16 cellular contexts compared by ENCODE assay signal in genomic region chr10:22478555-22479334, GRCh38.
DNase-seq lines count a peak whose midpoint lies in the region; ATAC-seq, FAIRE-seq and TF ChIP-seq lines count a peak whose summit lies in the region.
"Had no signal": no experiment of that assay in that cellular context is flagged by ENCODE, and none has a peak within 500 bp of the region (broad histone marks: within the 10 kb centered on the region; RNA-seq: fewer than 3 reads in every experiment).

No MANE protein-coding gene starts in this region.

- no peaks in the 10 kb centered on the region for H3K36me3 ChIP-seq in mammary epithelial cell (ENCODE audit: insufficient read depth, low read length)
- no peaks in the 10 kb centered on the region for H3K36me3 ChIP-seq in suprapubic skin
- H3K36me3 ChIP-seq in HepG2 (replicated peaks in 1 of 2; ENCODE audit: control insufficient read depth in 1 of 2, insufficient read depth in 2 of 2, low read length in 2 of 2) = no peaks in the 10 kb centered on the region
- H3K36me3 ChIP-seq: BLaER1 treated with 17β-estradiol and CSF1 and Interleukin-3, amounts not matched to agents 10 nM and 100 nM had no signal

- POLR2A ChIA-PET in MCF 10A (lab: Yijun Ruan, JAX) = interaction anchor here (0.6 to 1.2 kb wide), 4 partner anchors 9 to 739 kb away, joined by 3 to 4 read pairs (median 3); no protein-coding TSS in a partner anchor
- POLR2A ChIA-PET in WTC11 (lab: Charles Lee) = no interaction called here
- POLR2A ChIA-PET in HepG2 (lab: Yijun Ruan, JAX) = no interaction called here

- H3K27ac Mint-ChIP-seq in MCF 10A (ENCODE audit: low read depth, unreplicated experiment) (peak overlapping the region; percentile 87), WTC11 (no peak overlapping the region), glutamatergic neuron (ENCODE audit: unreplicated experiment) (peak overlapping the region; percentile 48)

- no peak overlapping the region for H2AFZ ChIP-seq in mammary epithelial cell (ENCODE audit: low read depth, low read length)
- H2AFZ ChIP-seq in HepG2 (ENCODE audit: low read length) = no peak overlapping the region

- peaks cover 26% of the 10 kb centered on the region for H3K4me1 Mint-ChIP-seq in MCF 10A (ENCODE audit: insufficient read depth, unreplicated experiment)
- peaks cover 52% of the 10 kb centered on the region for H3K4me1 Mint-ChIP-seq in WTC11
- peaks cover 29% of the 10 kb centered on the region for H3K4me1 Mint-ChIP-seq in glutamatergic neuron (ENCODE audit: low read depth, unreplicated experiment)

- FAIRE-seq in HepG2 (lab: Jason Lieb, UNC) = no peak
- FAIRE-seq: H54 had no signal

- H3K27me3 Mint-ChIP-seq in MCF 10A (ENCODE audit: insufficient read depth, unreplicated experiment) (no peaks in the 10 kb centered on the region), WTC11 (ENCODE audit: low read depth) (peaks cover 76% of the 10 kb centered on the region), glutamatergic neuron (ENCODE audit: unreplicated experiment) (peaks cover 15% of the 10 kb centered on the region)

- H3K79me2 ChIP-seq in mammary epithelial cell (ENCODE audit: insufficient read depth, low read length) = no peaks in the 10 kb centered on the region
- no peaks in the 10 kb centered on the region for H3K79me2 ChIP-seq in HepG2 (ENCODE audit: insufficient read depth, low read length)

- ATAC-seq in WTC11 (no peak), omental fat pad (ENCODE audit: low FRiP score) (no peak), HepG2 (no peak)
- ATAC-seq: PC-3 had no signal

- TF ChIP-seq EP300 in suprapubic skin (IDR thresholded peaks at IDR 0.05) (no peak), HepG2 (IDR thresholded peaks at IDR 0.05; ENCODE audit: low read depth in 2 of 2, low read length in 2 of 2) (no peak), HepG2 (CRISPR knock-in tag; IDR thresholded peaks at IDR 0.05; ENCODE audit: borderline replicate concordance) (no peak)

- H3K27me3 ChIP-seq in mammary epithelial cell (ENCODE audit: insufficient read depth, low read length) (peaks cover 34% of the 10 kb centered on the region), suprapubic skin (peaks cover 48% of the 10 kb centered on the region), HepG2 (ENCODE audit: control insufficient read depth in 1 of 2, insufficient read depth in 2 of 2, low read length in 2 of 2) (peaks cover 0 to 4% of the 10 kb centered on the region in 2 experiments; a peak in 1 of 5 replicates)

- H3K27ac ChIP-seq in mammary epithelial cell (ENCODE audit: insufficient read depth, low read depth, low read length) (no peak overlapping the region), temporal lobe (ENCODE audit: low read depth, low read length) (peak overlapping the region; percentile 84), suprapubic skin (no peak overlapping the region), HepG2 (ENCODE audit: extremely low read length, insufficient read depth, low read length) (no peak overlapping the region)
- H3K27ac ChIP-seq: BLaER1 treated with 17β-estradiol and CSF1 and Interleukin-3, amounts not matched to agents 10 nM and 100 nM had no signal

- H3K4me3 ChIP-seq in mammary epithelial cell (replicated peaks in 1 of 3; ENCODE audit: insufficient read depth in 1 of 3, low read depth in 2 of 3, low read length in 3 of 3) = no peak overlapping the region
- no peak overlapping the region for H3K4me3 ChIP-seq in suprapubic skin
- H3K4me3 ChIP-seq in HepG2 (replicated peaks in 1 of 3; ENCODE audit: insufficient read depth in 1 of 3, low read depth in 2 of 3, low read length in 3 of 3) = no peak overlapping the region
- H3K4me3 ChIP-seq: BLaER1 treated with 17β-estradiol and CSF1 and Interleukin-3, amounts not matched to agents 10 nM and 100 nM had no signal

- dilution Hi-C loops in mammary epithelial cell (cut with HindIII; ENCODE audit: low sequenced_read_pairs) = no loop called here

- in situ Hi-C loops in mammary epithelial cell (cut with MboI; ENCODE audit: low sequenced_read_pairs in 2 of 2) (no loop called here), HepG2 (cut with HindIII; ENCODE audit: extremely low pct_ligation_motif_present, low pct_unique_long_range_greater_than_20kb) (no loop called here)

- no peaks in the 10 kb centered on the region for H3K9me3 ChIP-seq in mammary epithelial cell (replicated peaks; ENCODE audit: insufficient read depth, low read length)
- H3K9me3 ChIP-seq in suprapubic skin = no peaks in the 10 kb centered on the region
- H3K9me3 ChIP-seq in HepG2 (ENCODE audit: low read length) = no peaks in the 10 kb centered on the region

- DNase-seq in MCF 10A (ENCODE audit: unreplicated experiment) (no peak), mammary epithelial cell (no peak), WTC11 (ENCODE audit: low spot score) (no peak), glutamatergic neuron (no peak), suprapubic skin (ENCODE audit: low spot score in 2 of 2) (no peak), omental fat pad (ENCODE audit: low spot score) (no peak), HepG2 (ENCODE audit: low spot score) (no peak)
- DNase-seq: EL, IMR-90, NCI-H1436 treated with DMSO at 0.1 percent for 48 hours, NCI-H2081, NCI-H526, PC-3 had no signal

- CTCF ChIA-PET in MCF 10A (lab: Yijun Ruan, JAX) = interaction anchor here (0.6 to 1.0 kb wide), 2 partner anchors 138 to 443 kb away, joined by 3 to 4 read pairs; no protein-coding TSS in a partner anchor
- CTCF ChIA-PET in mammary epithelial cell (lab: Charles Lee; ENCODE audit: low non-redundant PET) = no interaction called here
- CTCF ChIA-PET in WTC11 (lab: Charles Lee) = interaction anchor here (1.1 kb wide), 1 partner anchor 73 kb away, joined by 3 read pairs; no protein-coding TSS in a partner anchor
- CTCF ChIA-PET in HepG2 (lab: Yijun Ruan, JAX; ENCODE audit: low intra/inter-chr PET ratio, low total read pairs) = no interaction called here

- H3K4me1 ChIP-seq in mammary epithelial cell (ENCODE audit: insufficient read depth, low read length) = no peaks in the 10 kb centered on the region
- H3K4me1 ChIP-seq in suprapubic skin = peaks cover 21% of the 10 kb centered on the region
- no peaks in the 10 kb centered on the region for H3K4me1 ChIP-seq in HepG2 (ENCODE audit: insufficient read depth, low read length)

- TSS peak; percentile 85 for BruUV-seq in MCF 10A (replicated peaks; lab: Mats Ljungman, UMichigan)
- no TSS peak for BruUV-seq in mammary epithelial cell (replicated peaks; lab: Mats Ljungman, UMichigan)
- BruUV-seq in HepG2 (replicated peaks; lab: Mats Ljungman, UMichigan) = no TSS peak

- H3K4me2 ChIP-seq in mammary epithelial cell (ENCODE audit: insufficient read depth, low read depth, low read length) (no peak overlapping the region), HepG2 (ENCODE audit: low read depth, low read length) (no peak overlapping the region)
- H3K4me2 ChIP-seq: BLaER1 treated with 17β-estradiol and CSF1 and Interleukin-3, amounts not matched to agents 10 nM and 100 nM had no signal

- intact Hi-C loops in MCF 10A (cut with micrococcal nuclease) (no loop called here), mammary epithelial cell (cut with micrococcal nuclease) (no loop called here), HepG2 (cut with micrococcal nuclease; ENCODE audit: unreplicated experiment) (no loop called here)

- no peak for TF ChIP-seq CTCF in MCF 10A (IDR thresholded peaks at IDR 0.05; ENCODE audit: unreplicated experiment)
- TF ChIP-seq CTCF in mammary epithelial cell (conservative IDR thresholded peaks at IDR 0.05 in 1 of 2, IDR thresholded peaks at IDR 0.05 in 1 of 2; ENCODE audit: extremely low read depth in 1 of 2, insufficient read depth in 1 of 2, low read depth in 1 of 2, low read length in 2 of 2) = no peak
- no peak for TF ChIP-seq CTCF in WTC11 (IDR thresholded peaks at IDR 0.05)
- TF ChIP-seq CTCF in glutamatergic neuron (IDR thresholded peaks at IDR 0.05; ENCODE audit: partially characterized antibody, unreplicated experiment) = no peak
- TF ChIP-seq CTCF in suprapubic skin (IDR thresholded peaks at IDR 0.05) = no peak
- no peak for TF ChIP-seq CTCF in omental fat pad (IDR thresholded peaks at IDR 0.05)
- TF ChIP-seq CTCF in HepG2 (CRISPR knock-in tag; IDR thresholded peaks at IDR 0.05) = no peak

- no peaks in the 10 kb centered on the region for H3K9me3 Mint-ChIP-seq in MCF 10A (ENCODE audit: unreplicated experiment)
- H3K9me3 Mint-ChIP-seq in WTC11 = no peaks in the 10 kb centered on the region
- H3K9me3 Mint-ChIP-seq in glutamatergic neuron (ENCODE audit: unreplicated experiment) = peaks cover 18% of the 10 kb centered on the region

- 72% methylated on average over 5 of the region's 8 CpGs for WGBS in mammary epithelial cell (ENCODE audit: low coverage, missing lambda C conversion rate)
- WGBS in suprapubic skin = 85% methylated on average over 8 of the region's 8 CpGs
- WGBS in HepG2 (ENCODE audit: low lambda C conversion rate) = 51% methylated on average over 5 of the region's 8 CpGs

- H3K4me3 Mint-ChIP-seq in MCF 10A (ENCODE audit: unreplicated experiment) (peak overlapping the region; percentile 32), WTC11 (peak overlapping the region; percentile 73; the same call in 1 of the 2 replicates), glutamatergic neuron (ENCODE audit: unreplicated experiment) (peak overlapping the region; percentile 61)

- H3K9ac ChIP-seq in mammary epithelial cell (ENCODE audit: insufficient read depth, low read length) = no peak overlapping the region
- H3K9ac ChIP-seq in HepG2 (ENCODE audit: insufficient read depth, low read depth, low read length) = no peak overlapping the region
- H3K9ac ChIP-seq: BLaER1 treated with 17β-estradiol and CSF1 and Interleukin-3, amounts not matched to agents 10 nM and 100 nM had no signal

- H3K36me3 Mint-ChIP-seq in MCF 10A (ENCODE audit: insufficient read depth, unreplicated experiment) (no peaks in the 10 kb centered on the region), WTC11 (no peaks in the 10 kb centered on the region), glutamatergic neuron (ENCODE audit: unreplicated experiment) (no peaks in the 10 kb centered on the region)

- TF ChIP-seq POLR2A in suprapubic skin (IDR thresholded peaks at IDR 0.05) = no peak
- no peak for TF ChIP-seq POLR2A in HepG2 (IDR thresholded peaks at IDR 0.05; ENCODE audit: insufficient read depth in 1 of 2, low read depth in 2 of 2, low read length in 2 of 2)

- TF ChIP-seq RAD21 in HepG2 (CRISPR knock-in tag; IDR thresholded peaks at IDR 0.05) = no peak

- H4K20me1 ChIP-seq in mammary epithelial cell (ENCODE audit: insufficient read depth, low read length) = no peaks in the 10 kb centered on the region
- no peaks in the 10 kb centered on the region for H4K20me1 ChIP-seq in HepG2 (ENCODE audit: insufficient read depth, low read length)
- H4K20me1 ChIP-seq: BLaER1 treated with 17β-estradiol and CSF1 and Interleukin-3, amounts not matched to agents 10 nM and 100 nM had no signal

TF ChIP-seq in WTC11, 78 proteins besides CTCF, POLR2A, EP300 and RAD21 (continues in another document):
- TF ChIP-seq NFYB (CRISPR knock-in tag; conservative IDR thresholded peaks at IDR 0.05; ENCODE audit: low read depth) = no peak
- TF ChIP-seq JAZF1 (CRISPR knock-in tag; IDR thresholded peaks at IDR 0.05) = no peak

TF ChIP-seq in HepG2, 621 proteins besides CTCF, POLR2A, EP300 and RAD21:
- TF ChIP-seq ZFP1 (CRISPR knock-in tag; IDR thresholded peaks at IDR 0.05) (no peak), ZNF3 (CRISPR knock-in tag; IDR thresholded peaks at IDR 0.05) (no peak), HOXA9 (CRISPR knock-in tag; IDR thresholded peaks at IDR 0.05; ENCODE audit: borderline replicate concordance) (no peak), ZNF264 (CRISPR knock-in tag; IDR thresholded peaks at IDR 0.05) (no peak)

Comparison
In these comparisons a context has a peak if more than half of its experiments do, and no peak if none do; other contexts are left out.
1. CTCF ChIA-PET loops: an anchor here in MCF 10A (0.6 to 1.0 kb wide) and WTC11 (1.1 kb wide); none called in mammary epithelial cell and HepG2.